Comparison of ENCODE assay signal across 2 cellular contexts in genomic region chr6:14074723-14075503, GRCh38.
TF ChIP-seq lines count a peak whose summit lies in the region.

No MANE protein-coding gene starts in this region.

TF ChIP-seq in K562, 482 proteins besides CTCF, POLR2A, EP300 and RAD21:
- TF ChIP-seq, protein P1, sequence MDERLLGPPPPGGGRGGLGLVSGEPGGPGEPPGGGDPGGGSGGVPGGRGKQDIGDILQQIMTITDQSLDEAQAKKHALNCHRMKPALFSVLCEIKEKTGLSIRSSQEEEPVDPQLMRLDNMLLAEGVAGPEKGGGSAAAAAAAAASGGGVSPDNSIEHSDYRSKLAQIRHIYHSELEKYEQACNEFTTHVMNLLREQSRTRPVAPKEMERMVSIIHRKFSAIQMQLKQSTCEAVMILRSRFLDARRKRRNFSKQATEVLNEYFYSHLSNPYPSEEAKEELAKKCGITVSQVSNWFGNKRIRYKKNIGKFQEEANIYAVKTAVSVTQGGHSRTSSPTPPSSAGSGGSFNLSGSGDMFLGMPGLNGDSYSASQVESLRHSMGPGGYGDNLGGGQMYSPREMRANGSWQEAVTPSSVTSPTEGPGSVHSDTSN (CRISPR knock-in tag; IDR thresholded peaks at IDR 0.05; ENCODE audit: low read depth) = no peak
- TF ChIP-seq, protein P1 (tag; conservative IDR thresholded peaks at IDR 0.05; ENCODE audit: low read depth) = peak; percentile 31
- 0 out of 2 replicates have a peak, but pooled peaks have one; percentile 9 for TF ChIP-seq CXXC5 (CRISPR knock-in tag; IDR thresholded peaks at IDR 0.05)
- TF ChIP-seq XRCC5 (IDR thresholded peaks at IDR 0.05; ENCODE audit: low read depth, low read length) = no peak
- no peak for TF ChIP-seq SRF (CRISPR knock-in tag; IDR thresholded peaks at IDR 0.05)
- TF ChIP-seq L3MBTL2 (IDR thresholded peaks at IDR 0.05) = 0 out of 2 replicates have a peak, but pooled peaks have one; percentile 30
- 0 out of 4 replicates have a peak, but pooled peaks of 1 of the 2 experiments have one; percentile 14 for TF ChIP-seq RCOR1 (IDR thresholded peaks at IDR 0.05; ENCODE audit: borderline replicate concordance in 1 of 2, low read depth in 2 of 2, low read length in 2 of 2)
- no peak for TF ChIP-seq JUND (IDR thresholded peaks at IDR 0.05; ENCODE audit: borderline replicate concordance, low read depth, low read length)
- TF ChIP-seq JUND (tag; IDR thresholded peaks at IDR 0.05; ENCODE audit: borderline replicate concordance, low read depth, low read length) = 0 out of 3 replicates have a peak, but pooled peaks have one; percentile 6
- 0 out of 2 replicates have a peak, but pooled peaks have one; percentile 15 for TF ChIP-seq DEAF1 (CRISPR knock-in tag; IDR thresholded peaks at IDR 0.05)
- TF ChIP-seq CTBP1 (IDR thresholded peaks at IDR 0.05; ENCODE audit: borderline replicate concordance) = 0 out of 2 replicates have a peak, but pooled peaks have one; percentile 36
- no peak for TF ChIP-seq SMAD3 (CRISPR knock-in tag; conservative IDR thresholded peaks at IDR 0.05)
- no peak for TF ChIP-seq RBM15 (IDR thresholded peaks at IDR 0.05; ENCODE audit: insufficient read depth, low read length)
- TF ChIP-seq RFX1 (IDR thresholded peaks at IDR 0.05) = peak; percentile 48
TF ChIP-seq in K562: peak in this region for 8.

TF ChIP-seq in HepG2, 621 proteins besides CTCF, POLR2A, EP300 and RAD21 (continued from another document):
- TF ChIP-seq TCF12 (IDR thresholded peaks at IDR 0.05) (no peak), TCF12 (CRISPR knock-in tag; IDR thresholded peaks at IDR 0.05) (no peak)
TF ChIP-seq in HepG2: peak in this region for 0.
